Comparison of ENCODE assay signal across 9 cellular contexts in the genomic region with DNA sequence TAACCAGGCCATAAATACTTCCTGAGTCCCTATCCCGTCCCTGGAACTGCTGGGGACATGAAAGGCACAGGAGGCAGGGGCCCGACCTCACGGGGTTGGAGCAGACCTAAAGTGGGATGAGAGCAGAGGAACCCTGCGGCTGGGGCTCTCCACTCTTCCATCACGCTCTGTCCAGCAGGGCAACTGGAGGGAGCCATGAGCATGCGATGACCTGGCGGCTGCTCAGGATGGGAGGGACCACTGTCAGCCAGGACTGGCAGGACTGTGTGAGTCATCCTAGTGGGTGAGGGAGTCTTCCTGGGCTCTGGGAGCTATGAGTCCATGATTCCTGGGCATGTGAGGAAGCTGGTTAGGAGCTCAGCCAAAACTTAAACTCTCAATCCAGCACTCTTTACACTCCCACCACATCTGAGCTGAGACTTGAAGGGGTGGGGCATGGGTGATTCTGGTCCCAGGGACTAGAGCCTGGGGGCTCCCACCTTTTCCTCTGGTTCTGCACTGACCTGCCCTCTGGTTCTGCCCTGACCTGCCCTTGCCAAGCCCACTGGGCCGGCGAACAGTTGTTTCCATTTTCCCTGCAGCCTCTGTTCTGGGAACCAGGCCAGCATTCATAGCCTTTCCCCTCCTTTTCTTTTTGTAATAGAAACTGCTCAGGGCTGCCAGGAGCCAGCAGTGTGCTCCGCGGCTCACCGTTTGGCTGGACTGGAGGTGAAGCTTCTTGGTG. TPM values are rescaled to one million over a fixed set of nuclear protein-coding genes. Genes with fewer than 3 reads are reported as not detected.
A peak's percentile ranks its signal among the peaks of the same experiment; 100 is the strongest.
DNase-seq lines count a peak whose midpoint lies in the region; TF ChIP-seq lines count a peak whose summit lies in the region.
"Had no signal": no experiment of that assay in that cellular context is flagged by ENCODE, and none has a peak within 500 bp of the region (broad histone marks: within the 10 kb centered on the region; RNA-seq: fewer than 3 reads in every experiment).

No MANE protein-coding gene starts in this region.

- H3K27ac Mint-ChIP-seq in osteocyte (ENCODE audit: unreplicated experiment) = peak overlapping the region; percentile 97
- H3K27ac Mint-ChIP-seq in endothelial cell (ENCODE audit: unreplicated experiment) = no peak overlapping the region

- H3K27me3 Mint-ChIP-seq in osteocyte (ENCODE audit: unreplicated experiment) (no peaks in the 10 kb centered on the region), endothelial cell (ENCODE audit: unreplicated experiment) (peaks cover 4% of the 10 kb centered on the region)

- H3K4me1 Mint-ChIP-seq in osteocyte (ENCODE audit: unreplicated experiment) = peaks cover 27% of the 10 kb centered on the region
- H3K4me1 Mint-ChIP-seq in endothelial cell (ENCODE audit: unreplicated experiment) = peaks cover 32% of the 10 kb centered on the region

- POLR2A ChIA-PET in GM10248 (lab: Yijun Ruan, JAX) = no interaction called here

- H3K9me3 Mint-ChIP-seq in osteocyte (ENCODE audit: unreplicated experiment) (no peaks in the 10 kb centered on the region), endothelial cell (ENCODE audit: unreplicated experiment) (no peaks in the 10 kb centered on the region)

- CTCF ChIA-PET in GM10248 (lab: Yijun Ruan, JAX) = interaction anchor here (1.0 to 1.4 kb wide), 3 partner anchors 25 to 103 kb away, joined by 3 read pairs; no protein-coding TSS in a partner anchor

- peak; percentile 26 to 29 for DNase-seq in SHP77 (lab: John Stamatoyannopoulos, UW)
- DNase-seq in SHP77 treated with DMSO at 0.1 percent for 48 hours (lab: John Stamatoyannopoulos, UW) = no peak
- peak; percentile 69 to 86 for DNase-seq in SW 1271 (lab: John Stamatoyannopoulos, UW)
- peak; percentile 75 for DNase-seq in foreskin melanocyte
- DNase-seq in osteocyte (ENCODE audit: extremely low spot score, unreplicated experiment) = peak; percentile 93
- DNase-seq in endothelial cell (ENCODE audit: low spot score) = no peak
- DNase-seq in activated CD4-positive, alpha-beta T cell treated with anti-CD3 and anti-CD28 coated beads, Interleukin-2, amount 50 U/mL, for 1 hour = no peak
- no peak for DNase-seq in GM10248 (ENCODE audit: extremely low spot score)
- DNase-seq: DND-41 had no signal

- TF ChIP-seq CTCF in osteocyte (IDR thresholded peaks at IDR 0.05) (no peak), endothelial cell (IDR thresholded peaks at IDR 0.05; ENCODE audit: unreplicated experiment) (no peak), GM10248 (IDR thresholded peaks at IDR 0.05; ENCODE audit: control extremely low read depth, extremely low read depth, low read depth, missing control alignments) (no peak)

- H3K36me3 Mint-ChIP-seq in osteocyte (ENCODE audit: unreplicated experiment) = no peaks in the 10 kb centered on the region
- peaks cover 4% of the 10 kb centered on the region for H3K36me3 Mint-ChIP-seq in endothelial cell (ENCODE audit: low read depth, unreplicated experiment)

- H3K4me3 Mint-ChIP-seq in osteocyte (ENCODE audit: unreplicated experiment) (peak overlapping the region; percentile 66), endothelial cell (ENCODE audit: unreplicated experiment) (no peak overlapping the region)

RNA-seq across cellular contexts. Expression of a gene that starts 47.1 kb away (rescaled TPM):
- total RNA-seq in osteocyte = 80.9 and 85.4 TPM in 2 replicates
- 92.7 TPM for total RNA-seq in endothelial cell (ENCODE audit: unreplicated experiment)

Comparison
In these comparisons a context has a peak if more than half of its experiments do, and no peak if none do; other contexts are left out.
1. DNase-seq: peak in SHP77 (2 of 2), SW 1271 (2 of 2), foreskin melanocyte (single experiment) and osteocyte (single experiment); none in SHP77 treated with DMSO at 0.1 percent for 48 hours (single experiment), endothelial cell (single experiment), activated CD4-positive, alpha-beta T cell treated with anti-CD3 and anti-CD28 coated beads, Interleukin-2, amount 50 U/mL, for 1 hour (single experiment) and GM10248 (single experiment).